Comparison of ENCODE assay signal across 22 cellular contexts in genomic region chr22:35384567-35384966, GRCh38. TPM values are rescaled to one million over a fixed set of nuclear protein-coding genes. Genes with fewer than 3 reads are reported as not detected.
DNase-seq lines count a peak whose midpoint lies in the region; ATAC-seq, FAIRE-seq and TF ChIP-seq lines count a peak whose summit lies in the region.
"Had no signal": no experiment of that assay in that cellular context is flagged by ENCODE, and none has a peak within 500 bp of the region (broad histone marks: within the 10 kb centered on the region; RNA-seq: fewer than 3 reads in every experiment).

No MANE protein-coding gene starts in this region.

- H2BK120ac ChIP-seq in H9 (ENCODE audit: low read depth, low read length, poor library complexity, severe bottlenecking): no peak overlapping the region

- H3K27me3 ChIP-seq in H9 (ENCODE audit: insufficient read depth, low read length): no peaks in the 10 kb centered on the region
- no peaks in the 10 kb centered on the region for H3K27me3 ChIP-seq in astrocyte (ENCODE audit: insufficient read depth, low read length)
- no peaks in the 10 kb centered on the region for H3K27me3 ChIP-seq in liver (ENCODE audit: control insufficient read depth in 4 of 4, insufficient read depth in 4 of 4, low read length in 3 of 4)
- H3K27me3 ChIP-seq in gastrocnemius medialis: no peaks in the 10 kb centered on the region
- H3K27me3 ChIP-seq in tibial artery: no peaks in the 10 kb centered on the region
- H3K27me3 ChIP-seq: hepatocyte, right atrium auricular region, vagina had no signal

- no CpG with 5 or more reads among the region's 5 CpGs for WGBS in H9 (ENCODE audit: extremely low coverage, insufficient read length, low lambda C conversion rate)
- WGBS in liver: 70% methylated on average over 5 of the region's 5 CpGs

- H3K9ac ChIP-seq in H9 (ENCODE audit: extremely low read depth, insufficient read length, low read length): no peak overlapping the region
- no peak overlapping the region for H3K9ac ChIP-seq in astrocyte (ENCODE audit: low read length)
- no peak overlapping the region for H3K9ac ChIP-seq in liver (ENCODE audit: low read depth in 1 of 2, low read length in 2 of 2)
- H3K9ac ChIP-seq: KMS-11 had no signal

- H3K27me3 Mint-ChIP-seq in H9 (ENCODE audit: low read depth) (peaks cover 1% of the 10 kb centered on the region; the same call in 1 of the 2 replicates), astrocyte (ENCODE audit: low read depth, unreplicated experiment) (no peaks in the 10 kb centered on the region)

- no peak overlapping the region for H3K56ac ChIP-seq in H9 (ENCODE audit: insufficient read length, low read depth, low read length)

- TF ChIP-seq CTCF in H9 (conservative IDR thresholded peaks at IDR 0.05) (no peak), astrocyte (IDR thresholded peaks at IDR 0.05; ENCODE audit: insufficient read depth, low read depth, low read length) (no peak), liver (IDR thresholded peaks at IDR 0.05; ENCODE audit: low read depth, low read length, missing input control) (no peak), gastrocnemius medialis (IDR thresholded peaks at IDR 0.05 in 4 of 5, conservative IDR thresholded peaks at IDR 0.05 in 1 of 5) (no peak), tibial artery (IDR thresholded peaks at IDR 0.05) (no peak)

- H3K4me3 Mint-ChIP-seq in H9 (no peak overlapping the region), astrocyte (ENCODE audit: unreplicated experiment) (no peak overlapping the region)
- H3K4me3 Mint-ChIP-seq: activated CD4-positive, alpha-beta T cell treated with anti-CD3 and anti-CD28 coated beads, Interleukin-2, amount 10 ng/mL, durations not matched to agents 7 days and 5 days; activated naive CD8-positive, alpha-beta T cell treated with anti-CD3 and anti-CD28 coated beads for 36 hours; CD4-positive, alpha-beta T cell; immature natural killer cell; T-helper 17 cell had no signal

- H4K20me1 ChIP-seq in H9 (ENCODE audit: control insufficient read depth, insufficient read depth, insufficient read length): no peaks in the 10 kb centered on the region
- no peaks in the 10 kb centered on the region for H4K20me1 ChIP-seq in astrocyte (ENCODE audit: insufficient read depth, low read length)

- no peaks in the 10 kb centered on the region; a peak in 1 of 5 replicates for H3K9me3 Mint-ChIP-seq in H9
- H3K9me3 Mint-ChIP-seq in astrocyte (ENCODE audit: unreplicated experiment): no peaks in the 10 kb centered on the region
- H3K9me3 Mint-ChIP-seq: activated CD4-positive, alpha-beta T cell treated with anti-CD3 and anti-CD28 coated beads, Interleukin-2, amount 10 ng/mL, durations not matched to agents 7 days and 5 days; activated naive CD8-positive, alpha-beta T cell treated with anti-CD3 and anti-CD28 coated beads for 36 hours; CD4-positive, alpha-beta T cell; immature natural killer cell had no signal

- no peak for TF ChIP-seq POLR2A in gastrocnemius medialis (IDR thresholded peaks at IDR 0.05)

- H3K27ac Mint-ChIP-seq in H9 (peak overlapping the region in 2 of 3 experiments; percentile 39 to 55; a peak in 2 of 7 replicates), astrocyte (ENCODE audit: unreplicated experiment) (no peak overlapping the region)
- H3K27ac Mint-ChIP-seq: activated CD4-positive, alpha-beta T cell treated with anti-CD3 and anti-CD28 coated beads, Interleukin-2, amount 10 ng/mL, durations not matched to agents 7 days and 5 days; activated naive CD8-positive, alpha-beta T cell treated with anti-CD3 and anti-CD28 coated beads for 36 hours; CD4-positive, alpha-beta T cell; immature natural killer cell; T-helper 17 cell had no signal

- peak; percentile 26 for FAIRE-seq in astrocyte (lab: Jason Lieb, UNC)
- FAIRE-seq: G401.6 had no signal

- H3K4ac ChIP-seq in H9 (ENCODE audit: low read depth, low read length): no peak overlapping the region

- no peak overlapping the region for H2BK15ac ChIP-seq in H9 (ENCODE audit: low read depth, low read length)

- no peak overlapping the region for H2BK5ac ChIP-seq in H9 (ENCODE audit: insufficient read length, low read length)

- in situ Hi-C loops in gastrocnemius medialis (cut with MboI; ENCODE audit: low sequenced_read_pairs in 4 of 4): no loop called here

- no peak overlapping the region for H4K91ac ChIP-seq in H9 (ENCODE audit: insufficient read length, low read depth, low read length)

- H3K79me2 ChIP-seq in H9 (ENCODE audit: insufficient read depth, low read length): no peaks in the 10 kb centered on the region
- no peaks in the 10 kb centered on the region for H3K79me2 ChIP-seq in astrocyte (ENCODE audit: insufficient read depth, low read length)

- no peak overlapping the region for H2BK20ac ChIP-seq in H9 (ENCODE audit: low read depth, low read length, poor library complexity, severe bottlenecking)

- H3K4me1 Mint-ChIP-seq in H9: peaks cover 16 to 21% of the 10 kb centered on the region in 2 experiments
- H3K4me1 Mint-ChIP-seq in astrocyte (ENCODE audit: low read depth, unreplicated experiment): peaks cover 5% of the 10 kb centered on the region

- no peak for TF ChIP-seq RAD21 in liver (IDR thresholded peaks at IDR 0.05)

- no peak overlapping the region for H3K14ac ChIP-seq in H9 (ENCODE audit: insufficient read depth, low read length)

- H3K36me3 Mint-ChIP-seq in H9 (ENCODE audit: insufficient read depth in 1 of 3, low read depth in 3 of 3) (peaks cover 3 to 44% (median 4%) of the 10 kb centered on the region in 3 experiments; a peak in 5 of 7 replicates), astrocyte (ENCODE audit: low read depth, unreplicated experiment) (peaks cover 7% of the 10 kb centered on the region)
- H3K36me3 Mint-ChIP-seq: activated naive CD8-positive, alpha-beta T cell treated with anti-CD3 and anti-CD28 coated beads for 36 hours; immature natural killer cell had no signal

- H3K4me1 ChIP-seq in H9 (ENCODE audit: insufficient read depth, low read length) (no peaks in the 10 kb centered on the region; the same call in 1 of the 2 replicates), astrocyte (ENCODE audit: insufficient read depth, low read length) (peaks cover 12% of the 10 kb centered on the region), liver (ENCODE audit: control insufficient read depth in 4 of 4, insufficient read depth in 4 of 4, low read length in 3 of 4) (peaks cover 15 to 39% (median 32%) of the 10 kb centered on the region in 4 donors), gastrocnemius medialis (peaks cover 33 to 37% of the 10 kb centered on the region in 2 donors), tibial artery (peaks cover 0 to 22% (median 9%) of the 10 kb centered on the region in 4 donors)

- H2BK12ac ChIP-seq in H9 (ENCODE audit: insufficient read length, low read depth, low read length): no peak overlapping the region

- H2AK5ac ChIP-seq in H9 (ENCODE audit: insufficient read length, low read length): no peak overlapping the region

- DNase-seq in H9: no peak
- DNase-seq in astrocyte (ENCODE audit: low read depth): no peak
- DNase-seq in gastrocnemius medialis: no peak
- no peak for DNase-seq in left colon
- DNase-seq in tibial artery: no peak
- DNase-seq in stimulated activated naive CD4-positive, alpha-beta T cell (lab: John Stamatoyannopoulos, UW): no peak
- DNase-seq: activated CD4-positive, alpha-beta T cell treated with anti-CD3 and anti-CD28 coated beads, Interleukin-2, amount 10 ng/mL, durations not matched to agents 7 days and 5 days; activated naive CD8-positive, alpha-beta T cell treated with anti-CD3 and anti-CD28 coated beads for 36 hours; CD4-positive, alpha-beta T cell; DMS 273 treated with DMSO at 0.1 percent for 48 hours; foreskin melanocyte; immature natural killer cell; mammary epithelial cell; NCI-H1930; T-helper 17 cell had no signal

- no peak overlapping the region for H3T11ph ChIP-seq in H9 (ENCODE audit: low read length)

- H3K79me1 ChIP-seq in H9 (ENCODE audit: insufficient read depth, low read depth, low read length, poor library complexity, severe bottlenecking): no peaks in the 10 kb centered on the region

- no peak overlapping the region for H3K23ac ChIP-seq in H9 (ENCODE audit: insufficient read length, low read depth, low read length)

- H2AFZ ChIP-seq in H9 (ENCODE audit: low read length) (no peak overlapping the region), astrocyte (ENCODE audit: low read depth, low read length) (no peak overlapping the region)
- H2AFZ ChIP-seq: hepatocyte had no signal

- H4K8ac ChIP-seq in H9 (replicated peaks; ENCODE audit: insufficient read length, low read depth, low read length): no peak overlapping the region

- no peak overlapping the region for H4K5ac ChIP-seq in H9 (ENCODE audit: insufficient read length, low read depth, low read length)

- no peak overlapping the region for H3K18ac ChIP-seq in H9 (ENCODE audit: insufficient read length, low read depth, low read length)

- H3K9me3 ChIP-seq in H9 (ENCODE audit: control insufficient read depth, low read depth, low read length) (no peaks in the 10 kb centered on the region), astrocyte (ENCODE audit: insufficient read depth, low read depth, low read length) (no peaks in the 10 kb centered on the region), liver (ENCODE audit: control insufficient read depth in 4 of 4, low read length in 3 of 4) (no peaks in the 10 kb centered on the region), gastrocnemius medialis (no peaks in the 10 kb centered on the region), tibial artery (no peaks in the 10 kb centered on the region)
- H3K9me3 ChIP-seq: right atrium auricular region, vagina had no signal

- no peak overlapping the region for H3K4me2 ChIP-seq in H9 (ENCODE audit: insufficient read depth, insufficient read length, low read length)
- no peak overlapping the region for H3K4me2 ChIP-seq in astrocyte (ENCODE audit: low read length)
- H3K4me2 ChIP-seq: KMS-11 had no signal

- intact Hi-C loops in gastrocnemius medialis (cut with DNase I; ENCODE audit: low total_unique reads): no loop called here
- intact Hi-C loops in left colon (cut with DNase I, micrococcal nuclease): no loop called here
- intact Hi-C loops in tibial artery (cut with DNase I; ENCODE audit: low total_unique reads): no loop called here

- H3K27ac ChIP-seq in H9 (ENCODE audit: insufficient read length, low read depth, low read length) (no peak overlapping the region), astrocyte (ENCODE audit: low read depth, low read length) (no peak overlapping the region), liver (ENCODE audit: low read depth in 1 of 2, low read length in 2 of 2) (peak overlapping the region in 1 of 2 donors; percentile 22), gastrocnemius medialis (peak overlapping the region in 3 of 4 donors; percentile 31 to 49 (median 36)), tibial artery (no peak overlapping the region)
- H3K27ac ChIP-seq: hepatocyte, KMS-11, right atrium auricular region, vagina had no signal

- no peaks in the 10 kb centered on the region for H3K36me3 ChIP-seq in astrocyte (ENCODE audit: insufficient read depth, low read length)
- H3K36me3 ChIP-seq in liver (ENCODE audit: control insufficient read depth in 4 of 4, insufficient read depth in 3 of 4, low read depth in 1 of 4, low read length in 3 of 4): peaks cover 9 to 21% (median 12%) of the 10 kb centered on the region in 4 donors
- H3K36me3 ChIP-seq in gastrocnemius medialis: peaks cover 0 to 61% of the 10 kb centered on the region in 2 donors
- peaks cover 11 to 27% (median 15%) of the 10 kb centered on the region in 3 donors for H3K36me3 ChIP-seq in tibial artery

- no peak for ATAC-seq in gastrocnemius medialis
- ATAC-seq in left colon: no peak
- ATAC-seq: HCT116, T-helper 17 cell had no signal

- peaks cover 7% of the 10 kb centered on the region for H3K23me2 ChIP-seq in H9 (ENCODE audit: insufficient read length, low read depth, low read length, poor library complexity, severe bottlenecking)

- H3K4me3 ChIP-seq in astrocyte (ENCODE audit: insufficient read depth, low read depth, low read length) (no peak overlapping the region), liver (ENCODE audit: low read depth in 1 of 3, low read length in 3 of 3) (peak overlapping the region in 2 of 3 donors; percentile 13 to 34), gastrocnemius medialis (no peak overlapping the region), tibial artery (no peak overlapping the region)
- H3K4me3 ChIP-seq: hepatocyte, right atrium auricular region, vagina had no signal

RNA-seq across cellular contexts. Expression of gene HMOX1, which starts 3.7 kb away (rescaled TPM):
- total RNA-seq in H9 (2021): 22.7 and 25.7 TPM in 2 replicates
- 14.0 and 17.0 TPM in 2 replicates for total RNA-seq in astrocyte
- total RNA-seq in liver: 100 to 1,000 TPM in 1 of 2 donors, 10 to 100 TPM in 1; 47.1 to 108 TPM
- polyA plus RNA-seq in liver: 10 to 100 TPM; 18.7 to 72.3 TPM
- 100 to 1,000 TPM in 1 of 4 donors, 10 to 100 TPM in 3; 11.4 to 131 (median 22.2) TPM for total RNA-seq in gastrocnemius medialis
- total RNA-seq in left colon: 10 to 100 TPM; 29.5 to 52.3 TPM

RNA-seq across cellular contexts. Expression of gene MCM5, which starts 15.4 kb away (rescaled TPM):
- total RNA-seq in H9 (2021) (274 and 293 TPM in 2 replicates), astrocyte (12.6 and 12.8 TPM in 2 replicates), liver (100 to 1,000 TPM in 1 of 2 donors, 1 to 10 TPM in 1; 7.7 to 104 TPM), gastrocnemius medialis (10 to 100 TPM in 3 of 4 donors, 1 to 10 TPM in 1; 7.1 to 19.3 (median 14.9) TPM), left colon (10 to 100 TPM; 17.2 to 32.0 TPM)
- polyA plus RNA-seq in liver: 1 to 10 TPM; 6.7 to 9.9 TPM

Comparison
In these comparisons a context has a peak if more than half of its experiments do, and no peak if none do; other contexts are left out.
1. H3K27ac ChIP-seq: peak in gastrocnemius medialis (3 of 4); none in H9 (single experiment), astrocyte (single experiment) and tibial artery (0 of 2).
2. H3K4me3 ChIP-seq: peak in liver (2 of 3); none in astrocyte (single experiment), gastrocnemius medialis (0 of 4) and tibial artery (0 of 2).